ENCODE assay signal across 22 cellular contexts in the genomic region with DNA sequence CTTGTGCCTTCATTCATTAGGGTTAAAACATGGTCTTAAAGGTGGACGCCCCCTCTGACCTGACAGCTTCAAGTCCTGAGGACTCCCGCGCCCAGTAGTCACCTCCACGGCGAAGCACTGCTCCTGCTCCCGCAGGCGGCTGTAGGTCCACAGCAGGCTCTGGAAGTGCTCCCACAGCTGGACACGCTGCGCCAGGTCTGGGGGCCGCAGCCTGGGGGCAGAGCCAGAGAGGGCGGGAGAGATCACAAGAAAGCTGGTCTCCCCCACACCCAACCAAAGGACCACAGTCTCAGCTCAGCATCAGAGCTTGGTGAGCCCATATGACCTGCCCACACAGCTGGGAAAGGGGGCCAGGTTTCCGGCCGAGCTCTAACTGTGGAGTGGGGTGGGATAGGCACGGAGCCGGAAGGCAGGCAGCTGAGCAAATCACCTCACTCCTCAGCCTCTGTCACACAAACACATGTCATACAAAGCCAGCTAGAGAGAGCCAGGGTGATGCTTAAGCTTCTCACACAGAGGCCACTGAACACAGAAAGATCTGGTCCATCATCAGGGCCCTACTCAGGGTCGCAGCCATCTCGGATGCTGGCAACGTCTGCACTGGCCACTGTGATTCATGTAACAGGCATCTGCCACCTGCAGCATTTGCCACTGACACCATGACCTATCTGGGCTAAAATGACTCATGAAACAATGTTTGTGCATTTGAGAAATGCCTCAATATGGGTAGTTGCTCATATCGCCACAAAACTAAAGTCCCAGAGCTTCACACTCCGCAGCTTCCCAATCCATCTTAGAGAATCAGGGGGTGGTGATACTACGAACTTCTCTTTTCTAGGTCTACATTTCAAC. TPM values are rescaled to one million over a fixed set of nuclear protein-coding genes. Genes with fewer than 3 reads are reported as not detected.
DNase-seq lines count a peak whose midpoint lies in the region; ATAC-seq and TF ChIP-seq lines count a peak whose summit lies in the region.
"Had no signal": no experiment of that assay in that cellular context is flagged by ENCODE, and none has a peak within 500 bp of the region (broad histone marks: within the 10 kb centered on the region; RNA-seq: fewer than 3 reads in every experiment).

No MANE protein-coding gene starts in this region.

- H3K4me1 Mint-ChIP-seq in activated CD8-positive, alpha-beta T cell treated with anti-CD3 and anti-CD28 coated beads, Interleukin-2, amount 10 ng/mL, durations not matched to agents 7 days and 5 days (ENCODE audit: low read depth), result no peaks in the 10 kb centered on the region
- H3K4me1 Mint-ChIP-seq in activated CD8-positive, alpha-beta T cell treated with anti-CD3 and anti-CD28 coated beads for 36 hours (ENCODE audit: low read depth), result peaks cover 6% of the 10 kb centered on the region

- POLR2A ChIA-PET in activated CD8-positive, alpha-beta T cell treated with anti-CD3 and anti-CD28 coated beads, Interleukin-2, amount 10 ng/mL, durations not matched to agents 7 days and 5 days (lab: Charles Lee), result no interaction called here
- POLR2A ChIA-PET in activated CD8-positive, alpha-beta T cell treated with anti-CD3 and anti-CD28 coated beads for 36 hours (lab: Charles Lee), result interaction anchor here (1.8 kb wide), 1 partner anchor 12 kb away, joined by 8 read pairs; the partner anchor contains the start of gene HPS1

- H3K27me3 ChIP-seq in foreskin keratinocyte (no peaks in the 10 kb centered on the region), heart right ventricle (no peaks in the 10 kb centered on the region)
- H3K27me3 ChIP-seq: tibial artery had no signal

- peaks cover 75% of the 10 kb centered on the region for H3K36me3 Mint-ChIP-seq in activated CD8-positive, alpha-beta T cell treated with anti-CD3 and anti-CD28 coated beads, Interleukin-2, amount 10 ng/mL, durations not matched to agents 7 days and 5 days (ENCODE audit: low read depth)
- H3K36me3 Mint-ChIP-seq in activated CD8-positive, alpha-beta T cell treated with anti-CD3 and anti-CD28 coated beads for 36 hours (ENCODE audit: low read depth), result peaks cover 62% of the 10 kb centered on the region

- TF ChIP-seq CTCF in activated CD8-positive, alpha-beta T cell treated with anti-CD3 and anti-CD28 coated beads for 36 hours (IDR thresholded peaks at IDR 0.05), result no peak
- no peak for TF ChIP-seq CTCF in foreskin keratinocyte (conservative IDR thresholded peaks at IDR 0.05)
- TF ChIP-seq CTCF in heart right ventricle (IDR thresholded peaks at IDR 0.05), result no peak

- no peaks in the 10 kb centered on the region for H3K27me3 Mint-ChIP-seq in activated CD8-positive, alpha-beta T cell treated with anti-CD3 and anti-CD28 coated beads, Interleukin-2, amount 10 ng/mL, durations not matched to agents 7 days and 5 days (ENCODE audit: low read depth)
- no peaks in the 10 kb centered on the region for H3K27me3 Mint-ChIP-seq in activated CD8-positive, alpha-beta T cell treated with anti-CD3 and anti-CD28 coated beads for 36 hours
- H3K27me3 Mint-ChIP-seq: progenitor cell of endocrine pancreas had no signal

- intact Hi-C loops in activated CD8-positive, alpha-beta T cell treated with anti-CD3 and anti-CD28 coated beads for 36 hours (cut with micrococcal nuclease), result no loop called here
- intact Hi-C loops in heart right ventricle (cut with DNase I), result no loop called here

- peaks cover 0 to 18% (median 0%) of the 10 kb centered on the region in 11 donors for H3K9me3 ChIP-seq in heart right ventricle
- H3K9me3 ChIP-seq: tibial artery had no signal

- H3K4me1 ChIP-seq in foreskin keratinocyte (no peaks in the 10 kb centered on the region), heart right ventricle (peaks cover 0 to 16% (median 6%) of the 10 kb centered on the region in 9 donors)
- H3K4me1 ChIP-seq: tibial artery had no signal

- H3K36me3 ChIP-seq in heart right ventricle, result peaks cover 6 to 97% (median 44%) of the 10 kb centered on the region in 9 donors

- H3K4me3 ChIP-seq in heart right ventricle, result no peak overlapping the region
- H3K4me3 ChIP-seq: left ventricle myocardium inferior, tibial artery had no signal

- no peak overlapping the region for H3K27ac Mint-ChIP-seq in activated CD8-positive, alpha-beta T cell treated with anti-CD3 and anti-CD28 coated beads, Interleukin-2, amount 10 ng/mL, durations not matched to agents 7 days and 5 days
- no peak overlapping the region for H3K27ac Mint-ChIP-seq in activated CD8-positive, alpha-beta T cell treated with anti-CD3 and anti-CD28 coated beads for 36 hours
- H3K27ac Mint-ChIP-seq: activated naive CD4-positive, alpha-beta T cell treated with anti-CD3 and anti-CD28 coated beads, Interleukin-2, amount 50 U/mL, for 72 hours; natural killer cell; progenitor cell of endocrine pancreas; stimulated activated effector memory CD8-positive, alpha-beta T cell treated with anti-CD3 and anti-CD28 coated beads, Interleukin-12 subunit alpha, Interleukin-12 subunit beta, amount 100 ng/mL, for 72 hours; T-helper 2 cell treated with Interferon-gamma antibody and Interleukin-4, amounts not matched to agents 5 μg/mL and 100 μg/mL, for 36 hours had no signal

- peak; percentile 8 for DNase-seq in activated CD8-positive, alpha-beta T cell treated with anti-CD3 and anti-CD28 coated beads, Interleukin-2, amount 10 ng/mL, durations not matched to agents 7 days and 5 days
- no peak for DNase-seq in activated CD8-positive, alpha-beta T cell treated with anti-CD3 and anti-CD28 coated beads for 36 hours
- DNase-seq in SW480 (ENCODE audit: low spot score) (peak; percentile 23), foreskin keratinocyte (no peak), NCI-H1105 (lab: John Stamatoyannopoulos, UW) (no peak), heart right ventricle (no peak), T-helper 9 cell (no peak)
- DNase-seq in activated T-cell treated with anti-CD3 and anti-CD28 coated beads, Interleukin-2, amount 50 U/mL, for 1 hour, result no peak
- DNase-seq: activated CD4-positive, alpha-beta T cell treated with anti-CD3 and anti-CD28 coated beads for 4 hours; DMS79; effector CD8-positive, alpha-beta T cell; KG1; left ventricle myocardium inferior; natural killer cell; NCI-H1417; SIG-M5; tibial artery had no signal

- no peak for ATAC-seq in activated CD8-positive, alpha-beta T cell treated with anti-CD3 and anti-CD28 coated beads, Interleukin-2, amount 10 ng/mL, durations not matched to agents 7 days and 5 days
- no peak for ATAC-seq in activated CD8-positive, alpha-beta T cell treated with anti-CD3 and anti-CD28 coated beads for 36 hours
- ATAC-seq in foreskin keratinocyte (peak; percentile 10), heart right ventricle (no peak)
- ATAC-seq: activated naive CD4-positive, alpha-beta T cell treated with anti-CD3 and anti-CD28 coated beads, Interleukin-2, amount 50 U/mL, for 72 hours; natural killer cell; stimulated activated effector memory CD8-positive, alpha-beta T cell treated with anti-CD3 and anti-CD28 coated beads, Interleukin-12 subunit alpha, Interleukin-12 subunit beta, amount 100 ng/mL, for 72 hours had no signal

- no peak overlapping the region for H3K27ac ChIP-seq in foreskin keratinocyte
- H3K27ac ChIP-seq in heart right ventricle, result no peak overlapping the region
- H3K27ac ChIP-seq: 22Rv1, left ventricle myocardium inferior, tibial artery had no signal

- no peak overlapping the region for H3K4me3 Mint-ChIP-seq in activated CD8-positive, alpha-beta T cell treated with anti-CD3 and anti-CD28 coated beads, Interleukin-2, amount 10 ng/mL, durations not matched to agents 7 days and 5 days
- no peak overlapping the region for H3K4me3 Mint-ChIP-seq in activated CD8-positive, alpha-beta T cell treated with anti-CD3 and anti-CD28 coated beads for 36 hours
- H3K4me3 Mint-ChIP-seq: natural killer cell; stimulated activated effector memory CD8-positive, alpha-beta T cell treated with anti-CD3 and anti-CD28 coated beads, Interleukin-12 subunit alpha, Interleukin-12 subunit beta, amount 100 ng/mL, for 72 hours; T-helper 2 cell treated with Interferon-gamma antibody and Interleukin-4, amounts not matched to agents 5 μg/mL and 100 μg/mL, for 36 hours had no signal

- 95% methylated on average over 21 of the region's 21 CpGs for WGBS in heart right ventricle, 2 donors

- CTCF ChIA-PET in activated CD8-positive, alpha-beta T cell treated with anti-CD3 and anti-CD28 coated beads, Interleukin-2, amount 10 ng/mL, durations not matched to agents 7 days and 5 days (lab: Charles Lee), result interaction anchor here (0.9 to 1.1 kb wide), 2 partner anchors 9 to 11 kb away, joined by 3 read pairs; no protein-coding TSS in a partner anchor
- CTCF ChIA-PET in activated CD8-positive, alpha-beta T cell treated with anti-CD3 and anti-CD28 coated beads for 36 hours (lab: Charles Lee), result interaction anchor here (3.8 kb wide), 1 partner anchor 9 kb away, joined by 32 read pairs; no protein-coding TSS in a partner anchor

- no peaks in the 10 kb centered on the region for H3K9me3 Mint-ChIP-seq in activated CD8-positive, alpha-beta T cell treated with anti-CD3 and anti-CD28 coated beads, Interleukin-2, amount 10 ng/mL, durations not matched to agents 7 days and 5 days (ENCODE audit: insufficient read depth)
- H3K9me3 Mint-ChIP-seq in activated CD8-positive, alpha-beta T cell treated with anti-CD3 and anti-CD28 coated beads for 36 hours, result no peaks in the 10 kb centered on the region

RNA-seq across cellular contexts. Expression of gene HPS1, which starts 12.6 kb away (rescaled TPM):
- total RNA-seq in activated CD8-positive, alpha-beta T cell treated with anti-CD3 and anti-CD28 coated beads, Interleukin-2, amount 10 ng/mL, durations not matched to agents 7 days and 5 days, result 10 to 100 TPM; 85.2 to 91.9 TPM
- total RNA-seq in activated CD8-positive, alpha-beta T cell treated with anti-CD3 and anti-CD28 coated beads for 36 hours, result 10 to 100 TPM; 51.9 to 52.1 TPM
- 36.4 and 39.0 TPM in 2 replicates for total RNA-seq in foreskin keratinocyte
- 37.8 and 41.7 TPM in 2 replicates for polyA plus RNA-seq in foreskin keratinocyte
- total RNA-seq in heart right ventricle, result 10 to 100 TPM; 21.2 to 54.3 (median 33.4) TPM
- 10 to 100 TPM; 26.9 to 39.4 TPM for polyA plus RNA-seq in heart right ventricle

RNA-seq across cellular contexts. Expression of gene PYROXD2, which starts 19.1 kb away (rescaled TPM):
- 1 to 10 TPM; 8.3 to 9.3 TPM for total RNA-seq in activated CD8-positive, alpha-beta T cell treated with anti-CD3 and anti-CD28 coated beads, Interleukin-2, amount 10 ng/mL, durations not matched to agents 7 days and 5 days
- total RNA-seq in activated CD8-positive, alpha-beta T cell treated with anti-CD3 and anti-CD28 coated beads for 36 hours, result 1 to 10 TPM; 5.3 to 6.2 TPM
- 3.3 and 5.6 TPM in 2 replicates for total RNA-seq in foreskin keratinocyte
- polyA plus RNA-seq in foreskin keratinocyte, result 2.1 and 6.2 TPM in 2 replicates
- total RNA-seq in heart right ventricle, result 10 to 100 TPM in 9 of 10 donors, 1 to 10 TPM in 1; 9.0 to 18.8 (median 13.9) TPM
- 10 to 100 TPM in 1 of 2 donors, 1 to 10 TPM in 1; 3.1 to 31.2 TPM for polyA plus RNA-seq in heart right ventricle

Comparison
In these comparisons a context has a peak if more than half of its experiments do, and no peak if none do; other contexts are left out.
1. DNase-seq: peak in activated CD8-positive, alpha-beta T cell treated with anti-CD3 and anti-CD28 coated beads, Interleukin-2, amount 10 ng/mL, durations not matched to agents 7 days and 5 days (single experiment) and SW480 (single experiment); none in activated CD8-positive, alpha-beta T cell treated with anti-CD3 and anti-CD28 coated beads for 36 hours (single experiment), foreskin keratinocyte (0 of 2), activated T-cell treated with anti-CD3 and anti-CD28 coated beads, Interleukin-2, amount 50 U/mL, for 1 hour (single experiment), NCI-H1105 (single experiment), heart right ventricle (0 of 2) and T-helper 9 cell (single experiment).